Comparison of ENCODE assay signal across 8 cellular contexts in genomic region chr4:24980064-24980690, GRCh38. TPM values are rescaled to one million over a fixed set of nuclear protein-coding genes. Genes with fewer than 3 reads are reported as not detected.
DNase-seq lines count a peak whose midpoint lies in the region; FAIRE-seq and TF ChIP-seq lines count a peak whose summit lies in the region.

No MANE protein-coding gene starts in this region.

- FAIRE-seq in GM12891 (lab: Jason Lieb, UNC), result peak; percentile 80

- no peaks in the 10 kb centered on the region for H3K27me3 ChIP-seq in neutrophil
- H3K27me3 ChIP-seq in tibial artery, result no peaks in the 10 kb centered on the region

- H3K9me3 Mint-ChIP-seq in activated T-helper 2 cell treated with anti-CD3 and anti-CD28 coated beads, Interferon-gamma antibody, Interleukin-2, Interleukin-4, amounts not matched to agents 10 μg/mL and 5 μg/mL and 100 μg/mL, durations not matched to agents 14 hours and 24 hours and 36 hours, result no peaks in the 10 kb centered on the region

- H3K36me3 ChIP-seq in neutrophil, result no peaks in the 10 kb centered on the region
- H3K36me3 ChIP-seq in tibial artery, result no peaks in the 10 kb centered on the region

- H3K9me3 ChIP-seq in neutrophil (no peaks in the 10 kb centered on the region), tibial artery (no peaks in the 10 kb centered on the region)

- H3K4me1 Mint-ChIP-seq in activated T-helper 2 cell treated with anti-CD3 and anti-CD28 coated beads, Interferon-gamma antibody, Interleukin-2, Interleukin-4, amounts not matched to agents 10 μg/mL and 5 μg/mL and 100 μg/mL, durations not matched to agents 14 hours and 24 hours and 36 hours (ENCODE audit: low read depth), result peaks cover 15% of the 10 kb centered on the region

- H3K27ac ChIP-seq in 22Rv1 (no peak overlapping the region), neutrophil (peak overlapping the region; percentile 82), tibial artery (peak overlapping the region in 1 of 2 donors; percentile 45)

- intact Hi-C loops in activated T-helper 2 cell treated with anti-CD3 and anti-CD28 coated beads, Interferon-gamma antibody, Interleukin-2, Interleukin-4, amounts not matched to agents 10 μg/mL and 5 μg/mL and 100 μg/mL, durations not matched to agents 14 hours and 24 hours and 36 hours (cut with micrococcal nuclease), result loop anchor here (1.0 to 2.0 kb wide), 2 partner anchors 165 to 387 kb away; no protein-coding TSS in a partner anchor
- intact Hi-C loops in tibial artery (cut with DNase I; ENCODE audit: low total_unique reads), result loop anchor here (5.0 to 10.0 kb wide), 2 partner anchors 55 to 162 kb away; partner anchors contain the start of gene LGI2

- peak; percentile 39 for DNase-seq in GM12891 (ENCODE audit: insufficient read length, low spot score)
- peak; percentile 53 for DNase-seq in HS-5 (ENCODE audit: low read depth)
- DNase-seq in OCI-M1 (lab: John Stamatoyannopoulos, UW), result peak; percentile 83
- DNase-seq in activated T-helper 2 cell treated with anti-CD3 and anti-CD28 coated beads, Interferon-gamma antibody, Interleukin-2, Interleukin-4, amounts not matched to agents 10 μg/mL and 5 μg/mL and 100 μg/mL, durations not matched to agents 14 hours and 24 hours and 36 hours (ENCODE audit: low spot score), result peak; percentile 32
- DNase-seq in foreskin fibroblast, result peak; percentile 70 to 88
- DNase-seq in tibial artery, result peak; percentile 56 to 67

- TF ChIP-seq CTCF in 22Rv1 (IDR thresholded peaks at IDR 0.05), result peak; percentile 94
- peak; percentile 88 for TF ChIP-seq CTCF in foreskin fibroblast (IDR thresholded peaks at IDR 0.05; ENCODE audit: low read depth, low read length)
- TF ChIP-seq CTCF in neutrophil (IDR thresholded peaks at IDR 0.05), result peak; percentile 64
- peak; percentile 82 to 85 for TF ChIP-seq CTCF in tibial artery (IDR thresholded peaks at IDR 0.05)

- H3K4me3 Mint-ChIP-seq in activated T-helper 2 cell treated with anti-CD3 and anti-CD28 coated beads, Interferon-gamma antibody, Interleukin-2, Interleukin-4, amounts not matched to agents 10 μg/mL and 5 μg/mL and 100 μg/mL, durations not matched to agents 14 hours and 24 hours and 36 hours (ENCODE audit: low read depth), result no peak overlapping the region

- peaks cover 10% of the 10 kb centered on the region for H3K27me3 Mint-ChIP-seq in activated T-helper 2 cell treated with anti-CD3 and anti-CD28 coated beads, Interferon-gamma antibody, Interleukin-2, Interleukin-4, amounts not matched to agents 10 μg/mL and 5 μg/mL and 100 μg/mL, durations not matched to agents 14 hours and 24 hours and 36 hours (ENCODE audit: low read depth)

- peaks cover 29 to 37% of the 10 kb centered on the region in 2 experiments for H3K4me1 ChIP-seq in neutrophil (ENCODE audit: control insufficient read depth in 1 of 2, insufficient read depth in 1 of 2, low read depth in 1 of 2, low read length in 1 of 2)
- peaks cover 0 to 4% (median 0%) of the 10 kb centered on the region in 4 donors for H3K4me1 ChIP-seq in tibial artery

- H3K27ac Mint-ChIP-seq in activated T-helper 2 cell treated with anti-CD3 and anti-CD28 coated beads, Interferon-gamma antibody, Interleukin-2, Interleukin-4, amounts not matched to agents 10 μg/mL and 5 μg/mL and 100 μg/mL, durations not matched to agents 14 hours and 24 hours and 36 hours, result no peak overlapping the region

- H3K4me3 ChIP-seq in foreskin fibroblast (ENCODE audit: low read depth in 1 of 2, low read length in 2 of 2) (peak overlapping the region; percentile 10 to 38), neutrophil (ENCODE audit: low read depth in 1 of 2, low read length in 1 of 2) (peak overlapping the region; percentile 48 to 54), tibial artery (peak overlapping the region; percentile 9 to 23)

- no peak for TF ChIP-seq POLR2A in GM12891 (IDR thresholded peaks at IDR 0.05; ENCODE audit: low read depth, low read length)

- H3K36me3 Mint-ChIP-seq in activated T-helper 2 cell treated with anti-CD3 and anti-CD28 coated beads, Interferon-gamma antibody, Interleukin-2, Interleukin-4, amounts not matched to agents 10 μg/mL and 5 μg/mL and 100 μg/mL, durations not matched to agents 14 hours and 24 hours and 36 hours (ENCODE audit: low read depth), result no peaks in the 10 kb centered on the region

TF ChIP-seq in GM12891, 5 proteins besides CTCF, POLR2A, EP300 and RAD21:
- TF ChIP-seq POLR2AphosphoS5 (IDR thresholded peaks at IDR 0.05; ENCODE audit: low read depth, low read length) (no peak), SPI1 (IDR thresholded peaks at IDR 0.05; ENCODE audit: low read depth, low read length) (no peak), POU2F2 (IDR thresholded peaks at IDR 0.05; ENCODE audit: low read depth, low read length) (no peak), PAX5 (IDR thresholded peaks at IDR 0.05; ENCODE audit: insufficient read depth, low read length, severe bottlenecking) (no peak), TAF1 (IDR thresholded peaks at IDR 0.05; ENCODE audit: low read depth, low read length) (no peak)

RNA-seq across cellular contexts. Expression of gene LGI2, which starts 50.6 kb away (rescaled TPM):
- not detected for polyA plus RNA-seq in GM12891 (2012; ENCODE audit: low read depth, missing spikeins)
- not detected in 2 replicates for total RNA-seq in activated T-helper 2 cell treated with anti-CD3 and anti-CD28 coated beads, Interferon-gamma antibody, Interleukin-2, Interleukin-4, amounts not matched to agents 10 μg/mL and 5 μg/mL and 100 μg/mL, durations not matched to agents 14 hours and 24 hours and 36 hours

Comparison
In these comparisons a context has a peak if more than half of its experiments do, and no peak if none do; other contexts are left out.
1. DNase-seq: peak in every context shown above with its lines; median percentile 83 in OCI-M1; 79 in foreskin fibroblast; 62 in tibial artery; 53 in HS-5; 39 in GM12891; 32 in activated T-helper 2 cell treated with anti-CD3 and anti-CD28 coated beads, Interferon-gamma antibody, Interleukin-2, Interleukin-4, amounts not matched to agents 10 μg/mL and 5 μg/mL and 100 μg/mL, durations not matched to agents 14 hours and 24 hours and 36 hours.